Comparison of ENCODE assay signal across 1 cellular context in the genomic region with DNA sequence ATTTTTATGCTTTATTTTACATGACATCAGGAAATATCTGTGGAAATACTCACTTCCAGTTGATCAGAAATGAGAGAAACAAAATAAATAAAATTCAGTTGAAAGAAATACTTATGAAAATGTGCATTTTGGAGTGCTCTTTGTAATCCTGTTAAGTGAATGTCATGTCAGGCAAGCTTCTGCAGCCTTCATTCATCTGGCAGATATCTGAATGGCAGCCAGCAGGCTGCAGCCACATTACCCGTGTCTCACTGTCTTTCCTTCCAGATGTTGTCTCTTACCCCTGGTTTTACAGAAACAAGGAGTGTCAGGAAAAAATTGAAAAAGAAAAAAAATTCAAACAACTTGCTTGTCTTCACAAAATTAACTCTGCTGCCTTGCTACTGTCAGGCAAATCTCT.
TF ChIP-seq lines count a peak whose summit lies in the region.

No MANE protein-coding gene starts in this region.

TF ChIP-seq in HepG2, 621 proteins besides CTCF, POLR2A, EP300 and RAD21:
- TF ChIP-seq NONO (IDR thresholded peaks at IDR 0.05) (no peak), NONO (CRISPR knock-in tag; conservative IDR thresholded peaks at IDR 0.05) (no peak), PITX1 (CRISPR knock-in tag; IDR thresholded peaks at IDR 0.05) (no peak), ZNF124 (CRISPR knock-in tag; IDR thresholded peaks at IDR 0.05) (no peak), PHF5A (CRISPR knock-in tag; IDR thresholded peaks at IDR 0.05; ENCODE audit: low read depth, unreplicated experiment) (no peak), THAP11 (CRISPR knock-in tag; IDR thresholded peaks at IDR 0.05) (no peak), NFYC (CRISPR knock-in tag; IDR thresholded peaks at IDR 0.05) (no peak), ZNF501 (CRISPR knock-in tag; IDR thresholded peaks at IDR 0.05) (no peak)
- TF ChIP-seq, protein P1, sequence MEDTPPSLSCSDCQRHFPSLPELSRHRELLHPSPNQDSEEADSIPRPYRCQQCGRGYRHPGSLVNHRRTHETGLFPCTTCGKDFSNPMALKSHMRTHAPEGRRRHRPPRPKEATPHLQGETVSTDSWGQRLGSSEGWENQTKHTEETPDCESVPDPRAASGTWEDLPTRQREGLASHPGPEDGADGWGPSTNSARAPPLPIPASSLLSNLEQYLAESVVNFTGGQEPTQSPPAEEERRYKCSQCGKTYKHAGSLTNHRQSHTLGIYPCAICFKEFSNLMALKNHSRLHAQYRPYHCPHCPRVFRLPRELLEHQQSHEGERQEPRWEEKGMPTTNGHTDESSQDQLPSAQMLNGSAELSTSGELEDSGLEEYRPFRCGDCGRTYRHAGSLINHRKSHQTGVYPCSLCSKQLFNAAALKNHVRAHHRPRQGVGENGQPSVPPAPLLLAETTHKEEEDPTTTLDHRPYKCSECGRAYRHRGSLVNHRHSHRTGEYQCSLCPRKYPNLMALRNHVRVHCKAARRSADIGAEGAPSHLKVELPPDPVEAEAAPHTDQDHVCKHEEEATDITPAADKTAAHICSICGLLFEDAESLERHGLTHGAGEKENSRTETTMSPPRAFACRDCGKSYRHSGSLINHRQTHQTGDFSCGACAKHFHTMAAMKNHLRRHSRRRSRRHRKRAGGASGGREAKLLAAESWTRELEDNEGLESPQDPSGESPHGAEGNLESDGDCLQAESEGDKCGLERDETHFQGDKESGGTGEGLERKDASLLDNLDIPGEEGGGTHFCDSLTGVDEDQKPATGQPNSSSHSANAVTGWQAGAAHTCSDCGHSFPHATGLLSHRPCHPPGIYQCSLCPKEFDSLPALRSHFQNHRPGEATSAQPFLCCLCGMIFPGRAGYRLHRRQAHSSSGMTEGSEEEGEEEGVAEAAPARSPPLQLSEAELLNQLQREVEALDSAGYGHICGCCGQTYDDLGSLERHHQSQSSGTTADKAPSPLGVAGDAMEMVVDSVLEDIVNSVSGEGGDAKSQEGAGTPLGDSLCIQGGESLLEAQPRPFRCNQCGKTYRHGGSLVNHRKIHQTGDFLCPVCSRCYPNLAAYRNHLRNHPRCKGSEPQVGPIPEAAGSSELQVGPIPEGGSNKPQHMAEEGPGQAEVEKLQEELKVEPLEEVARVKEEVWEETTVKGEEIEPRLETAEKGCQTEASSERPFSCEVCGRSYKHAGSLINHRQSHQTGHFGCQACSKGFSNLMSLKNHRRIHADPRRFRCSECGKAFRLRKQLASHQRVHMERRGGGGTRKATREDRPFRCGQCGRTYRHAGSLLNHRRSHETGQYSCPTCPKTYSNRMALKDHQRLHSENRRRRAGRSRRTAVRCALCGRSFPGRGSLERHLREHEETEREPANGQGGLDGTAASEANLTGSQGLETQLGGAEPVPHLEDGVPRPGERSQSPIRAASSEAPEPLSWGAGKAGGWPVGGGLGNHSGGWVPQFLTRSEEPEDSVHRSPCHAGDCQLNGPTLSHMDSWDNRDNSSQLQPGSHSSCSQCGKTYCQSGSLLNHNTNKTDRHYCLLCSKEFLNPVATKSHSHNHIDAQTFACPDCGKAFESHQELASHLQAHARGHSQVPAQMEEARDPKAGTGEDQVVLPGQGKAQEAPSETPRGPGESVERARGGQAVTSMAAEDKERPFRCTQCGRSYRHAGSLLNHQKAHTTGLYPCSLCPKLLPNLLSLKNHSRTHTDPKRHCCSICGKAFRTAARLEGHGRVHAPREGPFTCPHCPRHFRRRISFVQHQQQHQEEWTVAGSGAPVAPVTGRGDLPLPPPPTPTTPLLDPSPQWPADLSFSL (CRISPR knock-in tag; IDR thresholded peaks at IDR 0.05), result no peak
